Comparison of ENCODE assay signal across 17 cellular contexts in the genomic region with DNA sequence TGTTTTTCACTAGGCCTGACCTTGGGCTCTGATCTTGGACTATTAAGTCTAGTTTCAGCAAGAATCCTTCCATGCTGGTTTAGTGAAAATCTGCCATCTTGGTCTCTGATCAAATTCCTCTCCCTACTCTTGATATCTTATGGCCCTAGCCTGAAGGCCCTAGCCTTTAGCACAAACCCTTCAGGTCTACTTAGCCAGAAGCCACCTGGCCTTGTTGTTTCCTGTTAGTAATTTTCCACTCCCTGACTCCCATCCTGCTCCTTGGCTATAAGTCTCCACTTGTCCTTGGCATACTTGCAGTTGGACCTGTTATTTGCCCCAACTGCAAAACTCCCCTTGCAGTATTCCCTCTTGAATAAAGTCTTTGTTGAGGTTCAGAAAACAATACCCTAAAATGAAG.
DNase-seq lines count a peak whose midpoint lies in the region; ATAC-seq, FAIRE-seq and TF ChIP-seq lines count a peak whose summit lies in the region.
"Had no signal": no experiment of that assay in that cellular context is flagged by ENCODE, and none has a peak within 500 bp of the region (broad histone marks: within the 10 kb centered on the region; RNA-seq: fewer than 3 reads in every experiment).

No MANE protein-coding gene starts in this region.

- no peak overlapping the region for H2BK15ac ChIP-seq in mesenchymal stem cell (ENCODE audit: low read depth, poor library complexity, severe bottlenecking)

- H2BK12ac ChIP-seq in mesenchymal stem cell (ENCODE audit: low read length in 2 of 2), result peak overlapping the region in 1 of 2 experiments; percentile 66

- no peaks in the 10 kb centered on the region for H3F3A ChIP-seq in smooth muscle cell (ENCODE audit: low read depth)

- peaks cover 6% of the 10 kb centered on the region for H3K4me1 Mint-ChIP-seq in astrocyte (ENCODE audit: low read depth, unreplicated experiment)
- H3K4me1 Mint-ChIP-seq: B cell had no signal

- no peak overlapping the region for H3K4ac ChIP-seq in mesenchymal stem cell (ENCODE audit: low read depth in 1 of 2, low read length in 2 of 2)

- H3K9me3 ChIP-seq in astrocyte (ENCODE audit: insufficient read depth, low read depth, low read length) (no peaks in the 10 kb centered on the region), mesenchymal stem cell (ENCODE audit: control insufficient read depth, low read length) (no peaks in the 10 kb centered on the region), smooth muscle cell (replicated peaks; ENCODE audit: low read depth) (no peaks in the 10 kb centered on the region)

- H3K79me2 ChIP-seq in astrocyte (ENCODE audit: insufficient read depth, low read length) (no peaks in the 10 kb centered on the region), smooth muscle cell (ENCODE audit: low read depth) (no peaks in the 10 kb centered on the region)

- H3K4me2 ChIP-seq in astrocyte (ENCODE audit: low read length), result peak overlapping the region; percentile 15
- H3K4me2 ChIP-seq in mesenchymal stem cell (ENCODE audit: low read length, poor library complexity, severe bottlenecking), result no peak overlapping the region
- H3K4me2 ChIP-seq in smooth muscle cell, result no peak overlapping the region

- H2AK5ac ChIP-seq in mesenchymal stem cell (ENCODE audit: low read length, severe bottlenecking), result peak overlapping the region; percentile 93

- no peak overlapping the region for H2BK5ac ChIP-seq in mesenchymal stem cell (ENCODE audit: low read depth, low read length, poor library complexity, severe bottlenecking)

- TF ChIP-seq POLR2A in H54 (IDR thresholded peaks at IDR 0.05; ENCODE audit: low read depth, low read length), result no peak

- FAIRE-seq in H54 (lab: Jason Lieb, UNC) (peak; percentile 57), astrocyte (lab: Jason Lieb, UNC) (no peak)

- H4K20me1 ChIP-seq in astrocyte (ENCODE audit: insufficient read depth, low read length) (no peaks in the 10 kb centered on the region), smooth muscle cell (ENCODE audit: low read depth) (no peaks in the 10 kb centered on the region)

- H3K79me1 ChIP-seq in mesenchymal stem cell (replicated peaks; ENCODE audit: low read length, poor library complexity, severe bottlenecking), result no peaks in the 10 kb centered on the region

- no peak overlapping the region for H2BK120ac ChIP-seq in mesenchymal stem cell (ENCODE audit: low read depth, low read length)

- no peaks in the 10 kb centered on the region for H3K36me3 Mint-ChIP-seq in astrocyte (ENCODE audit: low read depth, unreplicated experiment)

- H3K23ac ChIP-seq in mesenchymal stem cell (ENCODE audit: low read length in 2 of 2), result no peak overlapping the region

- H3K9ac ChIP-seq in astrocyte (ENCODE audit: low read length) (peak overlapping the region; percentile 60), mesenchymal stem cell (ENCODE audit: low read length) (no peak overlapping the region), smooth muscle cell (ENCODE audit: low read depth) (no peak overlapping the region)

- H3K4me3 ChIP-seq in astrocyte (ENCODE audit: insufficient read depth, low read depth, low read length) (no peak overlapping the region), mesenchymal stem cell (ENCODE audit: insufficient read depth in 1 of 2, low read depth in 1 of 2, low read length in 2 of 2) (no peak overlapping the region), smooth muscle cell (no peak overlapping the region)

- H3K27ac Mint-ChIP-seq in astrocyte (ENCODE audit: unreplicated experiment), result no peak overlapping the region
- H3K27ac Mint-ChIP-seq: B cell; CD4-positive, alpha-beta T cell had no signal

- no peak overlapping the region for H3K14ac ChIP-seq in mesenchymal stem cell (ENCODE audit: low read length in 2 of 2)

- no peaks in the 10 kb centered on the region for H3K36me3 ChIP-seq in astrocyte (ENCODE audit: insufficient read depth, low read length)
- no peaks in the 10 kb centered on the region for H3K36me3 ChIP-seq in mesenchymal stem cell (ENCODE audit: control insufficient read depth in 1 of 2, insufficient read depth in 2 of 2, low read depth in 1 of 2, low read length in 2 of 2)
- no peaks in the 10 kb centered on the region for H3K36me3 ChIP-seq in smooth muscle cell (ENCODE audit: low read depth)

- no peaks in the 10 kb centered on the region for H3K27me3 Mint-ChIP-seq in astrocyte (ENCODE audit: low read depth, unreplicated experiment)
- H3K27me3 Mint-ChIP-seq: B cell; CD4-positive, alpha-beta T cell had no signal

- H3K18ac ChIP-seq in mesenchymal stem cell (ENCODE audit: low read depth in 1 of 2, low read length in 2 of 2), result peak overlapping the region in 1 of 2 experiments; percentile 43

- no peak overlapping the region for H4K8ac ChIP-seq in mesenchymal stem cell (ENCODE audit: low read length)

- H3K9me3 Mint-ChIP-seq in astrocyte (ENCODE audit: unreplicated experiment), result no peaks in the 10 kb centered on the region

- ATAC-seq in GM18867 (IDR thresholded peaks at IDR 0.05; ENCODE audit: unreplicated experiment) (no peak), HG03139 (IDR thresholded peaks at IDR 0.05; ENCODE audit: unreplicated experiment) (no peak)

- no peak overlapping the region for H3K4me3 Mint-ChIP-seq in astrocyte (ENCODE audit: unreplicated experiment)
- H3K4me3 Mint-ChIP-seq: B cell; CD4-positive, alpha-beta T cell had no signal

- H3K27ac ChIP-seq in astrocyte (ENCODE audit: low read depth, low read length), result peak overlapping the region; percentile 93
- peak overlapping the region; percentile 72 for H3K27ac ChIP-seq in mesenchymal stem cell (ENCODE audit: low read length, poor library complexity, severe bottlenecking)
- peak overlapping the region; percentile 72 for H3K27ac ChIP-seq in smooth muscle cell (ENCODE audit: low read depth)
- H3K27ac ChIP-seq: HL-60 had no signal

- no peaks in the 10 kb centered on the region for H3K27me3 ChIP-seq in astrocyte (ENCODE audit: insufficient read depth, low read length)
- no peaks in the 10 kb centered on the region for H3K27me3 ChIP-seq in mesenchymal stem cell (ENCODE audit: control insufficient read depth in 1 of 2, insufficient read depth in 1 of 2, low read length in 2 of 2)
- no peaks in the 10 kb centered on the region for H3K27me3 ChIP-seq in smooth muscle cell (ENCODE audit: low read depth)

- H4K91ac ChIP-seq in mesenchymal stem cell (ENCODE audit: low read length), result peak overlapping the region; percentile 27

- TF ChIP-seq CTCF in astrocyte (IDR thresholded peaks at IDR 0.05; ENCODE audit: insufficient read depth, low read depth, low read length) (no peak), smooth muscle cell (IDR thresholded peaks at IDR 0.05; ENCODE audit: borderline replicate concordance, insufficient read depth, poor library complexity, severe bottlenecking) (no peak)

- H2AFZ ChIP-seq in astrocyte (ENCODE audit: low read depth, low read length) (no peak overlapping the region), mesenchymal stem cell (ENCODE audit: low read depth, low read length) (no peak overlapping the region), smooth muscle cell (ENCODE audit: low read depth) (no peak overlapping the region)

- H3K4me1 ChIP-seq in astrocyte (ENCODE audit: insufficient read depth, low read length) (peaks cover 26% of the 10 kb centered on the region), mesenchymal stem cell (ENCODE audit: control insufficient read depth, insufficient read depth, low read depth, low read length) (peaks cover 4% of the 10 kb centered on the region), smooth muscle cell (ENCODE audit: low read depth) (peaks cover 4% of the 10 kb centered on the region)

- DNase-seq in H54 (ENCODE audit: insufficient read length, low spot score), result no peak
- DNase-seq in astrocyte (ENCODE audit: low read depth), result no peak
- DNase-seq in mesenchymal stem cell, result no peak
- DNase-seq in smooth muscle cell (lab: John Stamatoyannopoulos, UW; ENCODE audit: unreplicated experiment), result no peak
- no peak for DNase-seq in SKM-1 treated with dmso at 0.1 percent for 144 hours (lab: John Stamatoyannopoulos, UW; ENCODE audit: unreplicated experiment)
- DNase-seq: Calu3; CD4-positive, alpha-beta T cell; DMS79; NCI-H1417 treated with DMSO at 0.1 percent for 48 hours; NCI-H1930; NCI-H69; RPMI8226; SIG-M5 had no signal
